In genomic region chr3:71265365-71265935, GRCh38 we compare ENCODE assay signal across 22 cellular contexts.
DNase-seq lines count a peak whose midpoint lies in the region; ATAC-seq and TF ChIP-seq lines count a peak whose summit lies in the region.
"Had no signal": no experiment of that assay in that cellular context is flagged by ENCODE, and none has a peak within 500 bp of the region (broad histone marks: within the 10 kb centered on the region; RNA-seq: fewer than 3 reads in every experiment).

No MANE protein-coding gene starts in this region.

- DNase-seq in activated CD4-positive, alpha-beta T cell treated with anti-CD3 and anti-CD28 coated beads for 48 hours: peak; percentile 33
- no peak for DNase-seq in activated CD4-positive, alpha-beta T cell treated with anti-CD3 and anti-CD28 coated beads, Interleukin-2, amount 50 U/mL, for 4 hours
- no peak for DNase-seq in CD8-positive, alpha-beta T cell
- peak; percentile 28 for DNase-seq in activated naive CD8-positive, alpha-beta T cell treated with anti-CD3 and anti-CD28 coated beads, Interleukin-2, amount 50 U/mL, for 24 hours
- DNase-seq in left ventricle myocardium inferior: no peak
- DNase-seq: 8988T; anterior cingulate cortex; BE2C; heart left ventricle; KG1; NCI-H146; stimulated activated CD4-positive, alpha-beta T cell treated with anti-CD3 and anti-CD28 coated beads, Interleukin-1b, Interleukin-23, amount 100 ng/mL, for 48 hours; T-helper 9 cell; tibial artery had no signal

- intact Hi-C loops in CD8-positive, alpha-beta T cell (cut with DNase I, micrococcal nuclease): no loop called here
- intact Hi-C loops in left ventricle myocardium inferior (cut with micrococcal nuclease): no loop called here

- H3K36me3 Mint-ChIP-seq in CD8-positive, alpha-beta T cell: peaks cover 53% of the 10 kb centered on the region
- H3K36me3 Mint-ChIP-seq in activated naive CD8-positive, alpha-beta T cell treated with anti-CD3 and anti-CD28 coated beads, Interleukin-2, amount 50 U/mL, for 24 hours (ENCODE audit: low read depth): peaks cover 39% of the 10 kb centered on the region

- no peaks in the 10 kb centered on the region for H3K27me3 ChIP-seq in CD8-positive, alpha-beta T cell (ENCODE audit: insufficient read depth, low read length)
- no peaks in the 10 kb centered on the region for H3K27me3 ChIP-seq in parathyroid adenoma (ENCODE audit: control insufficient read depth, insufficient read depth, low read length)
- H3K27me3 ChIP-seq in left ventricle myocardium inferior (ENCODE audit: low read depth): no peaks in the 10 kb centered on the region
- H3K27me3 ChIP-seq: BE2C, heart left ventricle, tibial artery had no signal

- H3K27me3 Mint-ChIP-seq in CD8-positive, alpha-beta T cell (ENCODE audit: low read depth): no peaks in the 10 kb centered on the region
- no peaks in the 10 kb centered on the region for H3K27me3 Mint-ChIP-seq in activated naive CD8-positive, alpha-beta T cell treated with anti-CD3 and anti-CD28 coated beads, Interleukin-2, amount 50 U/mL, for 24 hours
- H3K27me3 Mint-ChIP-seq: stimulated activated memory B cell treated with anti-CD40 and anti-IgM and Interleukin-4, amounts not matched to agents 10 μg/mL and 1 μg/mL and 100 μg/mL, for 72 hours had no signal

- H3K4me3 ChIP-seq in CD8-positive, alpha-beta T cell (ENCODE audit: low read depth, low read length): no peak overlapping the region
- H3K4me3 ChIP-seq in parathyroid adenoma (ENCODE audit: low read depth, low read length) (no peak overlapping the region), left ventricle myocardium inferior (no peak overlapping the region)
- H3K4me3 ChIP-seq: heart left ventricle, prostate gland, tibial artery had no signal

- CTCF ChIA-PET in CD8-positive, alpha-beta T cell (lab: Charles Lee): interaction anchor here (0.8 to 1.0 kb wide), 2 partner anchors 23 to 609 kb away, joined by 3 read pairs; no protein-coding TSS in a partner anchor

- POLR2A ChIA-PET in CD8-positive, alpha-beta T cell (lab: Charles Lee): interaction anchor here (0.6 kb wide), 1 partner anchor 310 kb away, joined by 3 read pairs; no protein-coding TSS in a partner anchor

- H2AFZ ChIP-seq in parathyroid adenoma: no peak overlapping the region

- peaks cover 74% of the 10 kb centered on the region for H3K4me1 ChIP-seq in CD8-positive, alpha-beta T cell (ENCODE audit: insufficient read depth, low read length)
- peaks cover 18% of the 10 kb centered on the region for H3K4me1 ChIP-seq in parathyroid adenoma
- peaks cover 11% of the 10 kb centered on the region for H3K4me1 ChIP-seq in left ventricle myocardium inferior
- H3K4me1 ChIP-seq: BE2C, prostate gland, tibial artery had no signal

- H3K9me3 Mint-ChIP-seq in CD8-positive, alpha-beta T cell: no peaks in the 10 kb centered on the region
- H3K9me3 Mint-ChIP-seq in activated naive CD8-positive, alpha-beta T cell treated with anti-CD3 and anti-CD28 coated beads, Interleukin-2, amount 50 U/mL, for 24 hours: peaks cover 3% of the 10 kb centered on the region
- H3K9me3 Mint-ChIP-seq: neural crest cell; stimulated activated memory B cell treated with anti-CD40 and anti-IgM and Interleukin-4, amounts not matched to agents 10 μg/mL and 1 μg/mL and 100 μg/mL, for 72 hours; WTC11 had no signal

- no peak overlapping the region for H3K27ac ChIP-seq in CD8-positive, alpha-beta T cell (ENCODE audit: low read depth, low read length)
- H3K27ac ChIP-seq in parathyroid adenoma (peak overlapping the region; percentile 9), left ventricle myocardium inferior (replicated peaks) (no peak overlapping the region)
- H3K27ac ChIP-seq: heart left ventricle, prostate gland, RWPE1, tibial artery had no signal

- peaks cover 3% of the 10 kb centered on the region for H3K79me2 ChIP-seq in parathyroid adenoma

- no peak overlapping the region for H3K4me2 ChIP-seq in parathyroid adenoma (ENCODE audit: low read length)

- peak overlapping the region; percentile 4 for H3K4me3 Mint-ChIP-seq in CD8-positive, alpha-beta T cell
- H3K4me3 Mint-ChIP-seq in activated naive CD8-positive, alpha-beta T cell treated with anti-CD3 and anti-CD28 coated beads, Interleukin-2, amount 50 U/mL, for 24 hours: peak overlapping the region; percentile 18
- H3K4me3 Mint-ChIP-seq: neural crest cell; stimulated activated memory B cell treated with anti-CD40 and anti-IgM and Interleukin-4, amounts not matched to agents 10 μg/mL and 1 μg/mL and 100 μg/mL, for 72 hours; WTC11 had no signal

- TF ChIP-seq POLR2A in GM18505 (IDR thresholded peaks at IDR 0.05; ENCODE audit: borderline replicate concordance, extremely low read depth, insufficient read depth, insufficient read length): no peak

- no peak for TF ChIP-seq CTCF in CD8-positive, alpha-beta T cell (IDR thresholded peaks at IDR 0.05)
- TF ChIP-seq CTCF in parathyroid adenoma (IDR thresholded peaks at IDR 0.05) (no peak), left ventricle myocardium inferior (IDR thresholded peaks at IDR 0.05; ENCODE audit: borderline replicate concordance) (no peak)

- no peaks in the 10 kb centered on the region for H3K9me3 ChIP-seq in CD8-positive, alpha-beta T cell (ENCODE audit: low read length)
- H3K9me3 ChIP-seq in parathyroid adenoma (ENCODE audit: control insufficient read depth, low read length) (no peaks in the 10 kb centered on the region), left ventricle myocardium inferior (replicated peaks) (no peaks in the 10 kb centered on the region)
- H3K9me3 ChIP-seq: BE2C, heart left ventricle, prostate gland, tibial artery had no signal

- ATAC-seq in CD8-positive, alpha-beta T cell: no peak
- peak; percentile 8 for ATAC-seq in activated naive CD8-positive, alpha-beta T cell treated with anti-CD3 and anti-CD28 coated beads, Interleukin-2, amount 50 U/mL, for 24 hours
- ATAC-seq in GM18505 (IDR thresholded peaks at IDR 0.05; ENCODE audit: unreplicated experiment) (no peak), HG03097 (IDR thresholded peaks at IDR 0.05; ENCODE audit: low FRiP score, unreplicated experiment) (no peak)
- ATAC-seq: stimulated activated memory B cell treated with anti-CD40 and anti-IgM and Interleukin-4, amounts not matched to agents 10 μg/mL and 1 μg/mL and 100 μg/mL, for 72 hours; WTC11 had no signal

- peaks cover 12% of the 10 kb centered on the region for H3K36me3 ChIP-seq in CD8-positive, alpha-beta T cell (ENCODE audit: insufficient read depth, low read length)
- H3K36me3 ChIP-seq in parathyroid adenoma (ENCODE audit: control insufficient read depth, insufficient read depth, low read length): no peaks in the 10 kb centered on the region
- H3K36me3 ChIP-seq in left ventricle myocardium inferior: no peaks in the 10 kb centered on the region
- H3K36me3 ChIP-seq: BE2C, heart left ventricle, prostate gland, tibial artery had no signal

- H3K27ac Mint-ChIP-seq in CD8-positive, alpha-beta T cell: peak overlapping the region; percentile 81
- H3K27ac Mint-ChIP-seq in activated naive CD8-positive, alpha-beta T cell treated with anti-CD3 and anti-CD28 coated beads, Interleukin-2, amount 50 U/mL, for 24 hours: peak overlapping the region; percentile 85

- peaks cover 76% of the 10 kb centered on the region for H3K4me1 Mint-ChIP-seq in CD8-positive, alpha-beta T cell (ENCODE audit: low read depth)
- peaks cover 80% of the 10 kb centered on the region for H3K4me1 Mint-ChIP-seq in activated naive CD8-positive, alpha-beta T cell treated with anti-CD3 and anti-CD28 coated beads, Interleukin-2, amount 50 U/mL, for 24 hours
- H3K4me1 Mint-ChIP-seq: neural crest cell had no signal

- H3K9ac ChIP-seq in parathyroid adenoma: no peak overlapping the region

Comparison
In these comparisons a context has a peak if more than half of its experiments do, and no peak if none do; other contexts are left out.
1. DNase-seq: peak in activated CD4-positive, alpha-beta T cell treated with anti-CD3 and anti-CD28 coated beads for 48 hours (single experiment) and activated naive CD8-positive, alpha-beta T cell treated with anti-CD3 and anti-CD28 coated beads, Interleukin-2, amount 50 U/mL, for 24 hours (single experiment); none in activated CD4-positive, alpha-beta T cell treated with anti-CD3 and anti-CD28 coated beads, Interleukin-2, amount 50 U/mL, for 4 hours (0 of 2), CD8-positive, alpha-beta T cell (0 of 7) and left ventricle myocardium inferior (single experiment).